ENCODE assay signal across 9 cellular contexts in the genomic region with DNA sequence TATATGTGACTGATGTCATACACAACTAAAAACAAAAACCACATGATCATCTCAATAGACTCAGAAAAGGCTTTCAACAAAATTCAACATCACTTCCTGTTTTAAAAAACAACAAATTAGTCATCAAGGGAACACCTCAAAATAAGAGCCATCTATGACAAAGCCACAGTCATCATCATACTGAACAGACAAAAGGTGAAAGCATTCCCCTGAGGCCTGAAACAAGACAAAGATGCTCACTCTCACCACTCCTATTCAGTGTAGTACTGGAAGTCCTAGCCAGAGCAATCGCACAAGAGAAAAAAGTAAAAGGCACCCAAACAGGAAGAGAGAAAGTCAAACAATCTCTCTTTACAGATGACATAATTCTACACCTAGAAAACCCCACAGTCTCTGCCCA.
DNase-seq lines count a peak whose midpoint lies in the region; ATAC-seq lines count a peak whose summit lies in the region.
"Had no signal": no experiment of that assay in that cellular context is flagged by ENCODE, and none has a peak within 500 bp of the region (broad histone marks: within the 10 kb centered on the region; RNA-seq: fewer than 3 reads in every experiment).

No MANE protein-coding gene starts in this region.

- H3K36me3 Mint-ChIP-seq in activated T-cell treated with anti-CD3 and anti-CD28 coated beads, Interleukin-2, amount 50 U/mL, for 72 hours (ENCODE audit: insufficient read depth in 2 of 2) = peaks cover 1 to 2% of the 10 kb centered on the region in 2 donors

- no peak overlapping the region for H3K27ac Mint-ChIP-seq in activated T-cell treated with anti-CD3 and anti-CD28 coated beads, Interleukin-2, amount 50 U/mL, for 72 hours

- no peak overlapping the region for H3K4me3 Mint-ChIP-seq in activated T-cell treated with anti-CD3 and anti-CD28 coated beads, Interleukin-2, amount 50 U/mL, for 72 hours

- DNase-seq in activated T-cell treated with anti-CD3 and anti-CD28 coated beads, Interleukin-2, amount 50 U/mL, for 72 hours = no peak
- DNase-seq in activated T-cell treated with anti-CD3 and anti-CD28 coated beads, Interleukin-2, amount 50 U/mL, for 48 hours = no peak
- DNase-seq in renal cortical epithelial cell (ENCODE audit: low read depth) (peak; percentile 1), nucleus accumbens (lab: John Stamatoyannopoulos, UW) (no peak), NCI-H2081 (lab: John Stamatoyannopoulos, UW) (no peak)
- no peak for DNase-seq in stimulated activated naive CD4-positive, alpha-beta T cell (lab: John Stamatoyannopoulos, UW)
- DNase-seq: NCI-H526 treated with DMSO at 0.1 percent for 48 hours had no signal

- no peaks in the 10 kb centered on the region for H3K27me3 Mint-ChIP-seq in activated T-cell treated with anti-CD3 and anti-CD28 coated beads, Interleukin-2, amount 50 U/mL, for 72 hours (ENCODE audit: low read depth)

- no peaks in the 10 kb centered on the region for H3K4me1 Mint-ChIP-seq in activated T-cell treated with anti-CD3 and anti-CD28 coated beads, Interleukin-2, amount 50 U/mL, for 72 hours (ENCODE audit: low read depth)

- peaks cover 4 to 6% of the 10 kb centered on the region in 2 donors for H3K9me3 Mint-ChIP-seq in activated T-cell treated with anti-CD3 and anti-CD28 coated beads, Interleukin-2, amount 50 U/mL, for 72 hours

- peak; percentile 70 to 87 for ATAC-seq in activated T-cell treated with anti-CD3 and anti-CD28 coated beads, Interleukin-2, amount 50 U/mL, for 72 hours (replicated peaks in 1 of 2)
- ATAC-seq in HG02885 (IDR thresholded peaks at IDR 0.05; ENCODE audit: poor library complexity, unreplicated experiment) (peak; percentile 80), HG03575 (IDR thresholded peaks at IDR 0.05; ENCODE audit: extremely low read depth, insufficient number of reproducible peaks, low FRiP score, unreplicated experiment) (peak; percentile 48)
